ENCODE assay signal across 21 cellular contexts in the genomic region with DNA sequence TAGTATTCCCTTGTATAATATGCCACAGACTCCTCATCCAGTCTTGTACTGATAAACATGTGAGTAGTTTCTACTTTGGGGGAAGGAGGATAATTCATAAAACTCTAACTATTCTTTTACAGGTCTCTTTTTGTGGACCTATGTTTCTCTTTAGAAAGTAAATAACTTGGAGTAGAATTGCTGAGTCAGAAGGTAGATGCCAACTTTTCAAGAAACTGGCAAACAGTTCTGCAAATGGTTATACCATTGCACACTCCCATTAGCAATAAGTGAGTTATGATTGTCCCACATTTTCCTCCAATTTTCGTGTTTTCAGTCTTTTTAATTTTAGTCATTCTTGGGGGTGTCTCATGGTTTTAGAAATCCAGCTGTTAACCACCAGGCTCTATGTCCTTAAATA.
"Had no signal": no experiment of that assay in that cellular context is flagged by ENCODE, and none has a peak within 500 bp of the region (broad histone marks: within the 10 kb centered on the region; RNA-seq: fewer than 3 reads in every experiment).

No MANE protein-coding gene starts in this region.

- H3K4me3 Mint-ChIP-seq: naive B cell, nephron, type B pancreatic cell had no signal

- H3K4me3 ChIP-seq: heart right ventricle, pancreas had no signal

- H3K4me1 Mint-ChIP-seq: naive B cell, nephron had no signal

- FAIRE-seq: endometrium, frontal cortex, islet of Langerhans, pancreas, small intestine, urothelium cell line had no signal

- DNase-seq: effector memory CD4-positive, alpha-beta T cell; heart right ventricle; hypothalamus; kidney glomerular epithelial cell; mesendoderm; naive B cell; occipital lobe; pancreas; retina; small intestine; stimulated activated CD4-positive, alpha-beta T cell treated with anti-CD3 and anti-CD28 coated beads, Interleukin-2, amount 100 ng/mL, for 48 hours; stimulated activated naive CD4-positive, alpha-beta T cell treated with Interleukin-2 at 50 U/mL for 16 hours had no signal

- H3K9me3 Mint-ChIP-seq: nephron, type B pancreatic cell had no signal

- H3K27ac Mint-ChIP-seq: naive B cell, nephron, progenitor cell of endocrine pancreas, type B pancreatic cell had no signal

- H3K36me3 Mint-ChIP-seq: naive B cell, type B pancreatic cell had no signal

- H3K9me3 ChIP-seq: pancreas had no signal

- H3K27ac ChIP-seq: heart right ventricle, pancreas had no signal

- ATAC-seq: esophagus mucosa, heart right ventricle, pancreas, sciatic nerve had no signal

- H3K27me3 Mint-ChIP-seq: naive B cell, progenitor cell of endocrine pancreas, type B pancreatic cell had no signal

- H3K36me3 ChIP-seq: heart right ventricle, pancreas had no signal

- H3K4me1 ChIP-seq: heart right ventricle, pancreas had no signal

- H3K27me3 ChIP-seq: heart right ventricle, pancreas had no signal
